Comparison of ENCODE assay signal across 1 cellular context in the genomic region with DNA sequence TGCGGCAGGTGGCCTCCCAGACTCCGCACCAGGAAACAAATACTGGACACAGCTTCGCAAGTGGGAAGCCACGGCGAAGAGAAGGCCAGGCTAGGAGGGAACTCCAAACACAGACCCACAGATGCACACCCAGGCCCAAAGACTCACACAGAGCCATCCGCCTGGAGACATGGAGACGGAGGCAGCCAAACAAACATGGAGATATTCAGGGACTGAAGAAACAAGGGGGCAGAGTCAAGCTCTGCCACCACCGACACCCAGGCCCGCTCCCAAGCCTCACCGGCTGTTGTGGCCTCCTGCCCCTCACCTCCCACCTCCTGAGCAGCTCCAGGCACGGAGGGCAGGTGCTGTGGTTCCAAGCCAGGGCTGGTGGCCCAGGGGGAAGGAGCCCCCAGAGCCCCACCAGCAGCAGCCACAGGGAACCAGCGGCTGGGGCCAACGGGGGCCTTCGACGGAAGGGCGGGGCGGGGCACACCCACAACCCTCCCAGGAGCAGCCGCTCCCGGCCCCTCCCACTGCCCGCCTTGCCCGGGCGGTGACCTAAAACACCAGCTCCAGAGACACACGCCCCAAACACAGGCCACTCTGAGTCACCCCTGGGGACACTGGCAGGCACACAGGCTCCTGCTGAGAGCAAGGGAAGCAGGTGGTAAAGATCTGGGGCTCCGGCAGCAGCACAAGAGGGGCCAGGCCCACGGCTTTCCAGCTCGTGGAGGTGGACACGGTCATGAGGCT.
A peak's percentile ranks its signal among the peaks of the same experiment; 100 is the strongest.
TF ChIP-seq lines count a peak whose summit lies in the region.

No MANE protein-coding gene starts in this region.

TF ChIP-seq in K562, 482 proteins besides CTCF, POLR2A, EP300 and RAD21 (continued from another document and continues in another):
- TF ChIP-seq, protein P1, sequence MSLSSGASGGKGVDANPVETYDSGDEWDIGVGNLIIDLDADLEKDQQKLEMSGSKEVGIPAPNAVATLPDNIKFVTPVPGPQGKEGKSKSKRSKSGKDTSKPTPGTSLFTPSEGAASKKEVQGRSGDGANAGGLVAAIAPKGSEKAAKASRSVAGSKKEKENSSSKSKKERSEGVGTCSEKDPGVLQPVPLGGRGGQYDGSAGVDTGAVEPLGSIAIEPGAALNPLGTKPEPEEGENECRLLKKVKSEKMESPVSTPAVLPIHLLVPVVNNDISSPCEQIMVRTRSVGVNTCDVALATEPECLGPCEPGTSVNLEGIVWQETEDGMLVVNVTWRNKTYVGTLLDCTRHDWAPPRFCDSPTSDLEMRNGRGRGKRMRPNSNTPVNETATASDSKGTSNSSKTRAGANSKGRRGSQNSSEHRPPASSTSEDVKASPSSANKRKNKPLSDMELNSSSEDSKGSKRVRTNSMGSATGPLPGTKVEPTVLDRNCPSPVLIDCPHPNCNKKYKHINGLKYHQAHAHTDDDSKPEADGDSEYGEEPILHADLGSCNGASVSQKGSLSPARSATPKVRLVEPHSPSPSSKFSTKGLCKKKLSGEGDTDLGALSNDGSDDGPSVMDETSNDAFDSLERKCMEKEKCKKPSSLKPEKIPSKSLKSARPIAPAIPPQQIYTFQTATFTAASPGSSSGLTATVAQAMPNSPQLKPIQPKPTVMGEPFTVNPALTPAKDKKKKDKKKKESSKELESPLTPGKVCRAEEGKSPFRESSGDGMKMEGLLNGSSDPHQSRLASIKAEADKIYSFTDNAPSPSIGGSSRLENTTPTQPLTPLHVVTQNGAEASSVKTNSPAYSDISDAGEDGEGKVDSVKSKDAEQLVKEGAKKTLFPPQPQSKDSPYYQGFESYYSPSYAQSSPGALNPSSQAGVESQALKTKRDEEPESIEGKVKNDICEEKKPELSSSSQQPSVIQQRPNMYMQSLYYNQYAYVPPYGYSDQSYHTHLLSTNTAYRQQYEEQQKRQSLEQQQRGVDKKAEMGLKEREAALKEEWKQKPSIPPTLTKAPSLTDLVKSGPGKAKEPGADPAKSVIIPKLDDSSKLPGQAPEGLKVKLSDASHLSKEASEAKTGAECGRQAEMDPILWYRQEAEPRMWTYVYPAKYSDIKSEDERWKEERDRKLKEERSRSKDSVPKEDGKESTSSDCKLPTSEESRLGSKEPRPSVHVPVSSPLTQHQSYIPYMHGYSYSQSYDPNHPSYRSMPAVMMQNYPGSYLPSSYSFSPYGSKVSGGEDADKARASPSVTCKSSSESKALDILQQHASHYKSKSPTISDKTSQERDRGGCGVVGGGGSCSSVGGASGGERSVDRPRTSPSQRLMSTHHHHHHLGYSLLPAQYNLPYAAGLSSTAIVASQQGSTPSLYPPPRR (CRISPR knock-in tag; IDR thresholded peaks at IDR 0.05; ENCODE audit: borderline replicate concordance) = no peak
- TF ChIP-seq SNAPC5 (CRISPR knock-in tag; IDR thresholded peaks at IDR 0.05) = no peak
- TF ChIP-seq MLX (CRISPR knock-in tag; conservative IDR thresholded peaks at IDR 0.05) = no peak
- TF ChIP-seq TSHZ1 (CRISPR knock-in tag; IDR thresholded peaks at IDR 0.05) = no peak
- TF ChIP-seq ZSCAN32 (CRISPR knock-in tag; IDR thresholded peaks at IDR 0.05) = no peak
- no peak for TF ChIP-seq CEBPG (CRISPR knock-in tag; IDR thresholded peaks at IDR 0.05)
- no peak for TF ChIP-seq CEBPG (tag; conservative IDR thresholded peaks at IDR 0.05 in 1 of 2, IDR thresholded peaks at IDR 0.05 in 1 of 2)
- TF ChIP-seq, protein P2, sequence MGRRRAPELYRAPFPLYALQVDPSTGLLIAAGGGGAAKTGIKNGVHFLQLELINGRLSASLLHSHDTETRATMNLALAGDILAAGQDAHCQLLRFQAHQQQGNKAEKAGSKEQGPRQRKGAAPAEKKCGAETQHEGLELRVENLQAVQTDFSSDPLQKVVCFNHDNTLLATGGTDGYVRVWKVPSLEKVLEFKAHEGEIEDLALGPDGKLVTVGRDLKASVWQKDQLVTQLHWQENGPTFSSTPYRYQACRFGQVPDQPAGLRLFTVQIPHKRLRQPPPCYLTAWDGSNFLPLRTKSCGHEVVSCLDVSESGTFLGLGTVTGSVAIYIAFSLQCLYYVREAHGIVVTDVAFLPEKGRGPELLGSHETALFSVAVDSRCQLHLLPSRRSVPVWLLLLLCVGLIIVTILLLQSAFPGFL (CRISPR knock-in tag; IDR thresholded peaks at IDR 0.05) = no peak
- no peak for TF ChIP-seq ZNF707 (CRISPR knock-in tag; conservative IDR thresholded peaks at IDR 0.05)
- no peak for TF ChIP-seq HDAC6 (IDR thresholded peaks at IDR 0.05; ENCODE audit: low read depth, low read length)
- TF ChIP-seq CHD1 (IDR thresholded peaks at IDR 0.05; ENCODE audit: low read length) = no peak
- TF ChIP-seq ZNF263 (CRISPR knock-in tag; IDR thresholded peaks at IDR 0.05; ENCODE audit: borderline replicate concordance) = no peak
- no peak for TF ChIP-seq MCM3 (IDR thresholded peaks at IDR 0.05)
- TF ChIP-seq NFIC (IDR thresholded peaks at IDR 0.05) = no peak
- no peak for TF ChIP-seq ZBTB43 (CRISPR knock-in tag; IDR thresholded peaks at IDR 0.05)
- no peak for TF ChIP-seq E2F3 (CRISPR knock-in tag; IDR thresholded peaks at IDR 0.05)
- no peak for TF ChIP-seq CREB3 (tag; conservative IDR thresholded peaks at IDR 0.05; ENCODE audit: low read depth)
- peak; percentile 33; the same call in 1 of the 2 replicates for TF ChIP-seq PHF8 (IDR thresholded peaks at IDR 0.05; ENCODE audit: borderline replicate concordance, low read length)
- TF ChIP-seq HOXB6 (CRISPR knock-in tag; IDR thresholded peaks at IDR 0.05; ENCODE audit: borderline replicate concordance) = no peak
- TF ChIP-seq ZNF165 (CRISPR knock-in tag; IDR thresholded peaks at IDR 0.05; ENCODE audit: borderline replicate concordance) = no peak
- no peak for TF ChIP-seq MEIS2 (IDR thresholded peaks at IDR 0.05; ENCODE audit: partially characterized antibody)
- no peak for TF ChIP-seq BMI1 (IDR thresholded peaks at IDR 0.05; ENCODE audit: low read length)
- no peak for TF ChIP-seq FOXJ3 (CRISPR knock-in tag; IDR thresholded peaks at IDR 0.05)
- no peak for TF ChIP-seq EP400 (IDR thresholded peaks at IDR 0.05)
- TF ChIP-seq, protein P3, sequence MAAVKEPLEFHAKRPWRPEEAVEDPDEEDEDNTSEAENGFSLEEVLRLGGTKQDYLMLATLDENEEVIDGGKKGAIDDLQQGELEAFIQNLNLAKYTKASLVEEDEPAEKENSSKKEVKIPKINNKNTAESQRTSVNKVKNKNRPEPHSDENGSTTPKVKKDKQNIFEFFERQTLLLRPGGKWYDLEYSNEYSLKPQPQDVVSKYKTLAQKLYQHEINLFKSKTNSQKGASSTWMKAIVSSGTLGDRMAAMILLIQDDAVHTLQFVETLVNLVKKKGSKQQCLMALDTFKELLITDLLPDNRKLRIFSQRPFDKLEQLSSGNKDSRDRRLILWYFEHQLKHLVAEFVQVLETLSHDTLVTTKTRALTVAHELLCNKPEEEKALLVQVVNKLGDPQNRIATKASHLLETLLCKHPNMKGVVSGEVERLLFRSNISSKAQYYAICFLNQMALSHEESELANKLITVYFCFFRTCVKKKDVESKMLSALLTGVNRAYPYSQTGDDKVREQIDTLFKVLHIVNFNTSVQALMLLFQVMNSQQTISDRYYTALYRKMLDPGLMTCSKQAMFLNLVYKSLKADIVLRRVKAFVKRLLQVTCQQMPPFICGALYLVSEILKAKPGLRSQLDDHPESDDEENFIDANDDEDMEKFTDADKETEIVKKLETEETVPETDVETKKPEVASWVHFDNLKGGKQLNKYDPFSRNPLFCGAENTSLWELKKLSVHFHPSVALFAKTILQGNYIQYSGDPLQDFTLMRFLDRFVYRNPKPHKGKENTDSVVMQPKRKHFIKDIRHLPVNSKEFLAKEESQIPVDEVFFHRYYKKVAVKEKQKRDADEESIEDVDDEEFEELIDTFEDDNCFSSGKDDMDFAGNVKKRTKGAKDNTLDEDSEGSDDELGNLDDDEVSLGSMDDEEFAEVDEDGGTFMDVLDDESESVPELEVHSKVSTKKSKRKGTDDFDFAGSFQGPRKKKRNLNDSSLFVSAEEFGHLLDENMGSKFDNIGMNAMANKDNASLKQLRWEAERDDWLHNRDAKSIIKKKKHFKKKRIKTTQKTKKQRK (IDR thresholded peaks at IDR 0.05; ENCODE audit: borderline replicate concordance, low read depth, low read length) = no peak
- no peak for TF ChIP-seq PBX2 (CRISPR knock-in tag; IDR thresholded peaks at IDR 0.05; ENCODE audit: low read depth)
- no peak for TF ChIP-seq PBX2 (tag; conservative IDR thresholded peaks at IDR 0.05; ENCODE audit: low read depth)
- TF ChIP-seq TARDBP (IDR thresholded peaks at IDR 0.05) = no peak
- TF ChIP-seq REST (CRISPR knock-in tag; IDR thresholded peaks at IDR 0.05; ENCODE audit: low read depth) = no peak
- TF ChIP-seq ZNF766 (CRISPR knock-in tag; conservative IDR thresholded peaks at IDR 0.05) = no peak
